ENCODE assay signal across 16 cellular contexts in genomic region chr11:16587670-16588069, GRCh38.
"Had no signal": no experiment of that assay in that cellular context is flagged by ENCODE, and none has a peak within 500 bp of the region (broad histone marks: within the 10 kb centered on the region; RNA-seq: fewer than 3 reads in every experiment).

No MANE protein-coding gene starts in this region.

- DNase-seq: activated B cell treated with CpG ODN at 0.5 μM for 24 hours; activated CD4-positive, alpha-beta memory T cell treated with anti-CD3 and anti-CD28 coated beads, Interleukin-2, amount 10 ng/mL, durations not matched to agents 7 days and 5 days; activated CD4-positive, alpha-beta T cell treated with anti-CD3 and anti-CD28 coated beads for 4 hours; activated CD8-positive, alpha-beta memory T cell treated with anti-CD3 and anti-CD28 coated beads, Interleukin-2, amount 10 ng/mL, durations not matched to agents 7 days and 5 days; effector memory CD8-positive, alpha-beta T cell; glutamatergic neuron; natural killer cell; retina; stimulated activated CD4-positive, alpha-beta T cell treated with anti-CD3 and anti-CD28 coated beads, Interleukin-2, amount 100 ng/mL, for 24 hours; SW 1271; T-helper 2 cell; trophoblast cell had no signal

- H3K27ac ChIP-seq: cardiac muscle cell, parathyroid adenoma, suprapubic skin had no signal

- H3K79me2 ChIP-seq: parathyroid adenoma had no signal

- FAIRE-seq: keratinocyte had no signal

- H3K9me3 ChIP-seq: suprapubic skin had no signal

- H2AFZ ChIP-seq: parathyroid adenoma had no signal

- H3K36me3 ChIP-seq: cardiac muscle cell, suprapubic skin had no signal

- ATAC-seq: activated CD8-positive, alpha-beta memory T cell treated with anti-CD3 and anti-CD28 coated beads, Interleukin-2, amount 10 ng/mL, durations not matched to agents 7 days and 5 days; effector memory CD8-positive, alpha-beta T cell; natural killer cell had no signal

- H3K4me3 ChIP-seq: cardiac muscle cell, suprapubic skin had no signal

- H3K4me1 ChIP-seq: parathyroid adenoma had no signal

- H3K27me3 ChIP-seq: suprapubic skin had no signal
